In genomic region chr5:174431504-174431903, GRCh38 we compare ENCODE assay signal across 24 cellular contexts.
DNase-seq lines count a peak whose midpoint lies in the region; ATAC-seq, FAIRE-seq and TF ChIP-seq lines count a peak whose summit lies in the region.
"Had no signal": no experiment of that assay in that cellular context is flagged by ENCODE, and none has a peak within 500 bp of the region (broad histone marks: within the 10 kb centered on the region; RNA-seq: fewer than 3 reads in every experiment).

No MANE protein-coding gene starts in this region.

- H3K4me1 Mint-ChIP-seq in astrocyte (ENCODE audit: low read depth, unreplicated experiment): peaks cover 5% of the 10 kb centered on the region

- H3K27me3 Mint-ChIP-seq in astrocyte (ENCODE audit: low read depth, unreplicated experiment): peaks cover 6% of the 10 kb centered on the region

- H3K9me3 Mint-ChIP-seq in astrocyte (ENCODE audit: unreplicated experiment): no peaks in the 10 kb centered on the region

- CTCF ChIA-PET in A549 (lab: Yijun Ruan, JAX): interaction anchor here (1.6 to 8.8 kb wide), 3 partner anchors 9 to 362 kb away, joined by 4 to 77 read pairs (median 5); no protein-coding TSS in a partner anchor

- TF ChIP-seq CTCF in A549 (IDR thresholded peaks at IDR 0.05): no peak
- no peak for TF ChIP-seq CTCF in Loucy (conservative IDR thresholded peaks at IDR 0.05; ENCODE audit: low read length)
- TF ChIP-seq CTCF in astrocyte (IDR thresholded peaks at IDR 0.05; ENCODE audit: insufficient read depth, low read depth, low read length): no peak
- TF ChIP-seq CTCF in parathyroid adenoma (IDR thresholded peaks at IDR 0.05): no peak

- H3K27ac ChIP-seq in A549 (no peak overlapping the region), astrocyte (ENCODE audit: low read depth, low read length) (no peak overlapping the region), parathyroid adenoma (no peak overlapping the region)
- H3K27ac ChIP-seq: GM23248 had no signal

- no peaks in the 10 kb centered on the region for H3K9me2 ChIP-seq in Loucy (replicated peaks; ENCODE audit: low read depth, low read length)

- DNase-seq in A549 (ENCODE audit: low read depth in 1 of 2, low spot score in 1 of 2): no peak
- peak; percentile 16 for DNase-seq in astrocyte (ENCODE audit: low read depth)
- no peak for DNase-seq in NOMO-1 (lab: John Stamatoyannopoulos, UW; ENCODE audit: unreplicated experiment in 2 of 2)
- DNase-seq in COLO668 (lab: John Stamatoyannopoulos, UW; ENCODE audit: unreplicated experiment): no peak
- DNase-seq: AML-193, C1 segment of cervical spinal cord, Calu3, DMS79 treated with DMSO at 0.1 percent for 48 hours, GM23248, Kasumi-1, MM.1S, NCI-H2029, NCI-H446, NCI-H524 treated with DMSO at 0.1 percent for 48 hours, NCI-H774, SHP77 treated with DMSO at 0.1 percent for 48 hours, T-helper 1 cell had no signal

- H3K79me2 ChIP-seq in Loucy (ENCODE audit: insufficient read depth, low read length): no peaks in the 10 kb centered on the region
- no peaks in the 10 kb centered on the region for H3K79me2 ChIP-seq in astrocyte (ENCODE audit: insufficient read depth, low read length)
- H3K79me2 ChIP-seq in parathyroid adenoma: no peaks in the 10 kb centered on the region

- TF ChIP-seq POLR2A in A549 (IDR thresholded peaks at IDR 0.05; ENCODE audit: low read length): no peak

- H3F3A ChIP-seq in Loucy (ENCODE audit: low read depth): no peaks in the 10 kb centered on the region

- H3K27ac Mint-ChIP-seq in astrocyte (ENCODE audit: unreplicated experiment): no peak overlapping the region
- H3K27ac Mint-ChIP-seq: CD4-positive, alpha-beta memory T cell had no signal

- H3K9me3 ChIP-seq in A549: no peaks in the 10 kb centered on the region
- H3K9me3 ChIP-seq in Loucy (ENCODE audit: insufficient read depth, low read depth, low read length): no peaks in the 10 kb centered on the region
- H3K9me3 ChIP-seq in astrocyte (ENCODE audit: insufficient read depth, low read depth, low read length): no peaks in the 10 kb centered on the region
- no peaks in the 10 kb centered on the region for H3K9me3 ChIP-seq in parathyroid adenoma (ENCODE audit: control insufficient read depth, low read length)
- H3K9me3 ChIP-seq: HAP-1 had no signal

- no peaks in the 10 kb centered on the region for H3K36me3 Mint-ChIP-seq in astrocyte (ENCODE audit: low read depth, unreplicated experiment)
- H3K36me3 Mint-ChIP-seq: CD4-positive, alpha-beta memory T cell had no signal

- H3K4me2 ChIP-seq in A549 (no peak overlapping the region), Loucy (ENCODE audit: low read depth, low read length, poor library complexity, severe bottlenecking) (peak overlapping the region; percentile 58), astrocyte (ENCODE audit: low read length) (no peak overlapping the region), parathyroid adenoma (ENCODE audit: low read length) (no peak overlapping the region)

- H3K27me3 ChIP-seq in Loucy (ENCODE audit: insufficient read depth, low read length, poor library complexity, severe bottlenecking) (no peaks in the 10 kb centered on the region), astrocyte (ENCODE audit: insufficient read depth, low read length) (no peaks in the 10 kb centered on the region), parathyroid adenoma (ENCODE audit: control insufficient read depth, insufficient read depth, low read length) (no peaks in the 10 kb centered on the region)

- H3K4me1 ChIP-seq in A549 (no peaks in the 10 kb centered on the region), Loucy (ENCODE audit: insufficient read depth, low read length, poor library complexity, severe bottlenecking) (peaks cover 40% of the 10 kb centered on the region), astrocyte (ENCODE audit: insufficient read depth, low read length) (no peaks in the 10 kb centered on the region), parathyroid adenoma (peaks cover 23% of the 10 kb centered on the region)
- H3K4me1 ChIP-seq: HAP-1 had no signal

- WGBS in A549 (ENCODE audit: missing lambda C conversion rate): 60% methylated on average over 7 of the region's 7 CpGs

- no peak overlapping the region for H3K4me3 ChIP-seq in A549
- H3K4me3 ChIP-seq in Loucy (ENCODE audit: low read length, poor library complexity, severe bottlenecking): no peak overlapping the region
- H3K4me3 ChIP-seq in astrocyte (ENCODE audit: insufficient read depth, low read depth, low read length): no peak overlapping the region
- H3K4me3 ChIP-seq in parathyroid adenoma (ENCODE audit: low read depth, low read length): no peak overlapping the region
- H3K4me3 ChIP-seq: GM23248, HAP-1 had no signal

- H3K9ac ChIP-seq in Loucy (ENCODE audit: low read depth, low read length, poor library complexity, severe bottlenecking): no peak overlapping the region
- H3K9ac ChIP-seq in astrocyte (ENCODE audit: low read length): no peak overlapping the region
- no peak overlapping the region for H3K9ac ChIP-seq in parathyroid adenoma
- H3K9ac ChIP-seq: GM23248 had no signal

- TF ChIP-seq EP300 in A549 (IDR thresholded peaks at IDR 0.05): no peak

- no peaks in the 10 kb centered on the region for H3K36me3 ChIP-seq in Loucy (ENCODE audit: insufficient read depth, low read length)
- H3K36me3 ChIP-seq in astrocyte (ENCODE audit: insufficient read depth, low read length): no peaks in the 10 kb centered on the region
- no peaks in the 10 kb centered on the region for H3K36me3 ChIP-seq in parathyroid adenoma (ENCODE audit: control insufficient read depth, insufficient read depth, low read length)
- H3K36me3 ChIP-seq: HAP-1 had no signal

- H4K20me1 ChIP-seq in Loucy (ENCODE audit: insufficient read depth, low read length, poor library complexity, severe bottlenecking): no peaks in the 10 kb centered on the region
- no peaks in the 10 kb centered on the region for H4K20me1 ChIP-seq in astrocyte (ENCODE audit: insufficient read depth, low read length)

- no peak for TF ChIP-seq RAD21 in A549 (conservative IDR thresholded peaks at IDR 0.05 in 1 of 2, IDR thresholded peaks at IDR 0.05 in 1 of 2)

- ATAC-seq in A549: no peak
- ATAC-seq in HG02678 (IDR thresholded peaks at IDR 0.05; ENCODE audit: unreplicated experiment): no peak

- POLR2A ChIA-PET in A549 (lab: Yijun Ruan, JAX): no interaction called here

- H2AFZ ChIP-seq in Loucy (ENCODE audit: low read length): no peak overlapping the region
- no peak overlapping the region for H2AFZ ChIP-seq in astrocyte (ENCODE audit: low read depth, low read length)
- peak overlapping the region; percentile 78 for H2AFZ ChIP-seq in parathyroid adenoma
- H2AFZ ChIP-seq: GM23248 had no signal

- no peak overlapping the region for H3K4me3 Mint-ChIP-seq in astrocyte (ENCODE audit: unreplicated experiment)

- no peak for FAIRE-seq in A549 (lab: Jason Lieb, UNC)
- no peak for FAIRE-seq in astrocyte (lab: Jason Lieb, UNC)
- FAIRE-seq: A204.1, GM12892 had no signal

TF ChIP-seq in A549, 52 proteins besides CTCF, POLR2A, EP300 and RAD21:
- no peak for TF ChIP-seq HOXA7 (CRISPR knock-in tag; IDR thresholded peaks at IDR 0.05)
- TF ChIP-seq CBX2 (IDR thresholded peaks at IDR 0.05; ENCODE audit: borderline replicate concordance, low read depth): no peak
- no peak for TF ChIP-seq FOSL2 (IDR thresholded peaks at IDR 0.05)
- 0 out of 2 replicates have a peak, but pooled peaks have one; percentile 15 for TF ChIP-seq FOSL2 (CRISPR knock-in tag; IDR thresholded peaks at IDR 0.05)
- TF ChIP-seq USF2 (IDR thresholded peaks at IDR 0.05): no peak
- no peak for TF ChIP-seq ZNF302 (CRISPR knock-in tag; IDR thresholded peaks at IDR 0.05)
- no peak for TF ChIP-seq POLR2AphosphoS2 (conservative IDR thresholded peaks at IDR 0.05; ENCODE audit: low read length)
